In genomic region chr20:47196091-47197081, GRCh38 we compare ENCODE assay signal across 1 cellular context.
TF ChIP-seq lines count a peak whose summit lies in the region.

No MANE protein-coding gene starts in this region.

TF ChIP-seq in HepG2, 621 proteins besides CTCF, POLR2A, EP300 and RAD21 (continued from another document and continues in another):
- TF ChIP-seq IKZF5 (CRISPR knock-in tag; IDR thresholded peaks at IDR 0.05) (peak; percentile 91; the same call in 1 of the 2 replicates), GATAD2A (CRISPR knock-in tag; IDR thresholded peaks at IDR 0.05) (peak; percentile 85), ZMYM3 (CRISPR knock-in tag; IDR thresholded peaks at IDR 0.05) (peak; percentile 65; the same call in 1 of the 2 replicates), ZNF17 (CRISPR knock-in tag; IDR thresholded peaks at IDR 0.05) (no peak), ZBTB34 (CRISPR knock-in tag; IDR thresholded peaks at IDR 0.05) (no peak), NKX3-1 (CRISPR knock-in tag; IDR thresholded peaks at IDR 0.05) (peak; percentile 20; the same call in 1 of the 2 replicates), ZNF275 (CRISPR knock-in tag; IDR thresholded peaks at IDR 0.05; ENCODE audit: borderline replicate concordance) (peak; percentile 27; the same call in 1 of the 2 replicates), TOPORS (CRISPR knock-in tag; IDR thresholded peaks at IDR 0.05) (no peak), DZIP1 (CRISPR knock-in tag; IDR thresholded peaks at IDR 0.05) (peak; percentile 61; the same call in 1 of the 2 replicates), KIAA2018 (CRISPR knock-in tag; IDR thresholded peaks at IDR 0.05; ENCODE audit: borderline replicate concordance) (no peak), ZFP91 (CRISPR knock-in tag; IDR thresholded peaks at IDR 0.05; ENCODE audit: borderline replicate concordance) (peak; percentile 86; the same call in 1 of the 2 replicates), DRAP1 (CRISPR knock-in tag; IDR thresholded peaks at IDR 0.05) (peak; percentile 30; the same call in 1 of the 2 replicates), HNRNPH1 (optimal IDR thresholded peaks at IDR 0.05; ENCODE audit: low read depth, low read length) (no peak), ZNF224 (CRISPR knock-in tag; IDR thresholded peaks at IDR 0.05) (peak; percentile 88; the same call in 1 of the 2 replicates), ZNF775 (CRISPR knock-in tag; IDR thresholded peaks at IDR 0.05; ENCODE audit: borderline replicate concordance) (no peak), IKZF4 (CRISPR knock-in tag; IDR thresholded peaks at IDR 0.05; ENCODE audit: borderline replicate concordance, low read depth, not compliant biosample characterization) (no peak), RXRB (CRISPR knock-in tag; IDR thresholded peaks at IDR 0.05; ENCODE audit: borderline replicate concordance) (peak; percentile 73), SYNCRIP (IDR thresholded peaks at IDR 0.05; ENCODE audit: insufficient read depth, low read depth, low read length) (no peak), PAF1 (CRISPR knock-in tag; IDR thresholded peaks at IDR 0.05) (no peak), SNAPC5 (CRISPR knock-in tag; IDR thresholded peaks at IDR 0.05; ENCODE audit: borderline replicate concordance) (no peak), SALL1 (CRISPR knock-in tag; IDR thresholded peaks at IDR 0.05) (peak; percentile 75; the same call in 1 of the 2 replicates), ZNF589 (CRISPR knock-in tag; conservative IDR thresholded peaks at IDR 0.05) (no peak), XBP1 (CRISPR knock-in tag; IDR thresholded peaks at IDR 0.05) (no peak), SKI (IDR thresholded peaks at IDR 0.05; ENCODE audit: partially characterized antibody) (peak; percentile 14), ZNF510 (CRISPR knock-in tag; IDR thresholded peaks at IDR 0.05; ENCODE audit: low read depth) (no peak), SPEN (CRISPR knock-in tag; IDR thresholded peaks at IDR 0.05; ENCODE audit: low read depth) (peak; percentile 70; the same call in 1 of the 2 replicates), ZNF550 (CRISPR knock-in tag; IDR thresholded peaks at IDR 0.05; ENCODE audit: borderline replicate concordance) (no peak), ZNF75D (CRISPR knock-in tag; IDR thresholded peaks at IDR 0.05; ENCODE audit: borderline replicate concordance) (0 out of 2 replicates have a peak, but pooled peaks have one; percentile 12), REST (IDR thresholded peaks at IDR 0.05; ENCODE audit: borderline replicate concordance in 1 of 2, low read depth in 1 of 2, low read length in 2 of 2) (no peak), THRA (CRISPR knock-in tag; IDR thresholded peaks at IDR 0.05; ENCODE audit: borderline replicate concordance) (peak; percentile 52; the same call in 1 of the 2 replicates), SMC3 (IDR thresholded peaks at IDR 0.05; ENCODE audit: low read length) (peak; percentile 75)
